In genomic region chr11:130431337-130431773, GRCh38 we compare ENCODE assay signal across 8 cellular contexts. TPM values are rescaled to one million over a fixed set of nuclear protein-coding genes. Genes with fewer than 3 reads are reported as not detected.
DNase-seq lines count a peak whose midpoint lies in the region; ATAC-seq and TF ChIP-seq lines count a peak whose summit lies in the region.

No MANE protein-coding gene starts in this region.

- H3K9me3 Mint-ChIP-seq in naive thymus-derived CD8-positive, alpha-beta T cell: no peaks in the 10 kb centered on the region

- peaks cover 14% of the 10 kb centered on the region for H3K4me1 ChIP-seq in A673 (ENCODE audit: insufficient read depth, low read length, poor library complexity, severe bottlenecking)

- BruUV-seq in A673 (replicated peaks; lab: Mats Ljungman, UMichigan): no TSS peak

- H3K4me3 ChIP-seq in A673 (ENCODE audit: low read depth, low read length, poor library complexity, severe bottlenecking): no peak overlapping the region
- H3K4me3 ChIP-seq in epithelial cell of proximal tubule (ENCODE audit: low read depth, low read length): no peak overlapping the region

- H3K36me3 ChIP-seq in A673 (ENCODE audit: insufficient read depth, low read length, poor library complexity, severe bottlenecking): no peaks in the 10 kb centered on the region

- DNase-seq in A673 (ENCODE audit: low spot score) (peak; percentile 79), GM13976 (ENCODE audit: low spot score) (peak; percentile 76), NOMO-1 treated with dmso at 0.1 percent for 144 hours (lab: John Stamatoyannopoulos, UW; ENCODE audit: unreplicated experiment) (peak; percentile 17), epithelial cell of proximal tubule (ENCODE audit: low read depth) (no peak)
- DNase-seq in activated CD8-positive, alpha-beta memory T cell treated with anti-CD3 and anti-CD28 coated beads, Interleukin-2, amount 50 U/mL, for 4 hours: peak; percentile 69
- DNase-seq in naive thymus-derived CD8-positive, alpha-beta T cell: peak; percentile 37 to 74 (median 50)
- peak; percentile 19 to 51 (median 34) for DNase-seq in stimulated activated naive CD4-positive, alpha-beta T cell (lab: John Stamatoyannopoulos, UW)

- peak; percentile 74 for TF ChIP-seq CTCF in A673 (conservative IDR thresholded peaks at IDR 0.05; ENCODE audit: low read depth, low read length)
- TF ChIP-seq CTCF in GM13976 (IDR thresholded peaks at IDR 0.05; ENCODE audit: borderline replicate concordance, control extremely low read depth, extremely low read depth, insufficient read depth, missing control alignments): peak; percentile 82
- peak; percentile 77 for TF ChIP-seq CTCF in epithelial cell of proximal tubule (conservative IDR thresholded peaks at IDR 0.05; ENCODE audit: low read depth, low read length)

- no peak overlapping the region for H3K4me3 Mint-ChIP-seq in naive thymus-derived CD8-positive, alpha-beta T cell

- peaks cover 20 to 46% (median 38%) of the 10 kb centered on the region in 5 donors for H3K27me3 Mint-ChIP-seq in naive thymus-derived CD8-positive, alpha-beta T cell

- no peaks in the 10 kb centered on the region for H3K9me3 ChIP-seq in A673 (ENCODE audit: low read depth, low read length, poor library complexity, severe bottlenecking)

- peaks cover 4 to 16% (median 14%) of the 10 kb centered on the region in 4 donors for H3K4me1 Mint-ChIP-seq in naive thymus-derived CD8-positive, alpha-beta T cell

- ATAC-seq in HG03159 (IDR thresholded peaks at IDR 0.05; ENCODE audit: unreplicated experiment): peak; percentile 51
- peak; percentile 51 to 53 for ATAC-seq in naive thymus-derived CD8-positive, alpha-beta T cell

- no peak overlapping the region for H3K27ac ChIP-seq in A673 (ENCODE audit: low read depth, low read length, poor library complexity, severe bottlenecking)

- CTCF ChIA-PET in A673 (lab: Charles Lee): interaction anchor here (0.6 to 2.5 kb wide), 23 partner anchors 10 to 485 kb away, joined by 3 to 52 read pairs (median 4); partner anchors contain the start of gene SNX19

- intact Hi-C loops in A673 (cut with micrococcal nuclease; ENCODE audit: unreplicated experiment): loop anchor here (1.0 kb wide), 1 partner anchor 218 kb away; no protein-coding TSS in a partner anchor

- H3K27me3 ChIP-seq in A673 (replicated peaks; ENCODE audit: insufficient read depth, low read depth, low read length, poor library complexity): peaks cover 51% of the 10 kb centered on the region

- H3K27ac Mint-ChIP-seq in naive thymus-derived CD8-positive, alpha-beta T cell: no peak overlapping the region

- no peaks in the 10 kb centered on the region for H3K36me3 Mint-ChIP-seq in naive thymus-derived CD8-positive, alpha-beta T cell

- POLR2A ChIA-PET in A673 (lab: Charles Lee; ENCODE audit: low non-redundant PET): no interaction called here
- POLR2A ChIA-PET in naive thymus-derived CD8-positive, alpha-beta T cell (lab: Charles Lee): no interaction called here

- in situ Hi-C loops in GM13976 (cut with MboI; ENCODE audit: low sequenced_read_pairs, unreplicated experiment): loop anchor here (10.0 kb wide), 1 partner anchor 433 kb away; no protein-coding TSS in a partner anchor

RNA-seq across cellular contexts. Expression of gene ADAMTS8, which starts 2.9 kb away (rescaled TPM):
- total RNA-seq in A673 (2021) (0.09 TPM in 1 of 2 replicates, not detected in the other), epithelial cell of proximal tubule (not detected in 2 replicates)
- total RNA-seq in naive thymus-derived CD8-positive, alpha-beta T cell: not detected
- polyA plus RNA-seq in naive thymus-derived CD8-positive, alpha-beta T cell: not detected

RNA-seq across cellular contexts. Expression of gene ADAMTS15, which starts 17.1 kb away (rescaled TPM):
- 0.42 and 0.99 TPM in 2 replicates for total RNA-seq in A673 (2021)
- 0.58 and 2.4 TPM in 2 replicates for total RNA-seq in epithelial cell of proximal tubule
- under 1 TPM in 1 of 2 experiments, not detected in 1; 0.05 TPM for total RNA-seq in naive thymus-derived CD8-positive, alpha-beta T cell
- not detected for polyA plus RNA-seq in naive thymus-derived CD8-positive, alpha-beta T cell
